ENCODE assay signal across 1 cellular context in genomic region chr15:88894348-88894818, GRCh38.
TF ChIP-seq lines count a peak whose summit lies in the region.

No MANE protein-coding gene starts in this region.

TF ChIP-seq in H1, 55 proteins besides CTCF, POLR2A, EP300 and RAD21 (continued from another document):
- TF ChIP-seq RXRA (IDR thresholded peaks at IDR 0.05; ENCODE audit: insufficient read depth, low read depth, low read length): no peak
- TF ChIP-seq FOSL1 (IDR thresholded peaks at IDR 0.05; ENCODE audit: insufficient read depth, low read depth, low read length): no peak
- no peak for TF ChIP-seq MAFK (IDR thresholded peaks at IDR 0.05; ENCODE audit: low read depth, low read length)
- TF ChIP-seq KDM5A (IDR thresholded peaks at IDR 0.05; ENCODE audit: low read length): no peak
- no peak; the same call in 1 of the 2 replicates for TF ChIP-seq YY1 (IDR thresholded peaks at IDR 0.05; ENCODE audit: low read depth, low read length)
- no peak for TF ChIP-seq NRF1 (IDR thresholded peaks at IDR 0.05; ENCODE audit: low read depth, low read length)
- TF ChIP-seq MAX (IDR thresholded peaks at IDR 0.05): peak; percentile 91
- TF ChIP-seq TCF12 (IDR thresholded peaks at IDR 0.05; ENCODE audit: low read depth, low read length): peak; percentile 86; the same call in 1 of the 2 replicates
- peak; percentile 35; the same call in 1 of the 2 replicates for TF ChIP-seq JUND (IDR thresholded peaks at IDR 0.05; ENCODE audit: low read length)
- no peak for TF ChIP-seq HDAC6 (IDR thresholded peaks at IDR 0.05; ENCODE audit: low read depth, low read length)
- TF ChIP-seq GTF2F1 (IDR thresholded peaks at IDR 0.05; ENCODE audit: borderline replicate concordance, low read depth, low read length): no peak
- no peak for TF ChIP-seq TEAD4 (IDR thresholded peaks at IDR 0.05; ENCODE audit: low read depth, low read length)
- 0 out of 2 replicates have a peak, but pooled peaks have one; percentile 12 for TF ChIP-seq ATF2 (IDR thresholded peaks at IDR 0.05; ENCODE audit: low read length)
- no peak for TF ChIP-seq SRF (IDR thresholded peaks at IDR 0.05; ENCODE audit: low read depth, low read length)
- no peak for TF ChIP-seq ZNF274 (IDR thresholded peaks at IDR 0.05; ENCODE audit: borderline replicate concordance, extremely low read depth, low read length)
- no peak for TF ChIP-seq SP2 (IDR thresholded peaks at IDR 0.05; ENCODE audit: low read length)
- TF ChIP-seq BRCA1 (IDR thresholded peaks at IDR 0.05; ENCODE audit: low read depth, low read length): no peak
- TF ChIP-seq TAF7 (optimal IDR thresholded peaks at IDR 0.05; ENCODE audit: borderline replicate concordance, low read depth, low read length): no peak
- TF ChIP-seq SIRT6 (IDR thresholded peaks at IDR 0.05; ENCODE audit: low read length): no peak
- TF ChIP-seq SAP30 (IDR thresholded peaks at IDR 0.05; ENCODE audit: insufficient read depth, insufficient replicate concordance, low read length): no peak
- TF ChIP-seq E2F6 (IDR thresholded peaks at IDR 0.05): peak; percentile 55
- TF ChIP-seq POU5F1 (IDR thresholded peaks at IDR 0.05; ENCODE audit: low read depth, low read length): no peak
- no peak for TF ChIP-seq PHF8 (conservative IDR thresholded peaks at IDR 0.05; ENCODE audit: low read depth, low read length)
- TF ChIP-seq KDM4A (IDR thresholded peaks at IDR 0.05; ENCODE audit: low read depth, low read length, severe bottlenecking): no peak
- TF ChIP-seq SIN3A (conservative IDR thresholded peaks at IDR 0.05 in 1 of 2, IDR thresholded peaks at IDR 0.05 in 1 of 2; ENCODE audit: low read depth in 1 of 2, low read length in 2 of 2): peak in 1 of 2 experiments; percentile 95; a peak in 2 of 4 replicates
- no peak for TF ChIP-seq TAF1 (IDR thresholded peaks at IDR 0.05; ENCODE audit: low read depth, low read length)
- no peak for TF ChIP-seq CBX8 (IDR thresholded peaks at IDR 0.05; ENCODE audit: borderline replicate concordance, low read depth, low read length)
- TF ChIP-seq EZH2 (IDR thresholded peaks at IDR 0.05; ENCODE audit: low read depth, low read length, severe bottlenecking): no peak
- TF ChIP-seq CEBPB (IDR thresholded peaks at IDR 0.05; ENCODE audit: low read depth, low read length): no peak
- TF ChIP-seq NANOG (IDR thresholded peaks at IDR 0.05; ENCODE audit: insufficient read depth, low read depth, low read length, poor library complexity, severe bottlenecking): no peak
- no peak for TF ChIP-seq EGR1 (IDR thresholded peaks at IDR 0.05; ENCODE audit: borderline replicate concordance, low read depth, low read length)
- no peak for TF ChIP-seq CHD7 (IDR thresholded peaks at IDR 0.05; ENCODE audit: insufficient replicate concordance, low read length)
- TF ChIP-seq ATF3 (IDR thresholded peaks at IDR 0.05; ENCODE audit: insufficient read depth, low read depth, low read length): no peak
- TF ChIP-seq GABPA (IDR thresholded peaks at IDR 0.05; ENCODE audit: borderline replicate concordance, insufficient read depth, low read length): peak; percentile 64; the same call in 1 of the 2 replicates
- TF ChIP-seq POLR2AphosphoS5 (IDR thresholded peaks at IDR 0.05; ENCODE audit: low read depth, low read length): peak; percentile 84
- TF ChIP-seq SP4 (IDR thresholded peaks at IDR 0.05; ENCODE audit: low read length): no peak
- TF ChIP-seq BCL11A (IDR thresholded peaks at IDR 0.05; ENCODE audit: low read depth in 2 of 2, low read length in 2 of 2): no peak
- TF ChIP-seq HDAC2 (IDR thresholded peaks at IDR 0.05; ENCODE audit: borderline replicate concordance in 1 of 2, low read depth in 2 of 2, low read length in 2 of 2): peak in 1 of 2 experiments; percentile 81; a peak in 2 of 4 replicates
- TF ChIP-seq RBBP5 (IDR thresholded peaks at IDR 0.05; ENCODE audit: borderline replicate concordance, low read depth, low read length): no peak
- no peak for TF ChIP-seq RFX5 (IDR thresholded peaks at IDR 0.05; ENCODE audit: borderline replicate concordance, low read depth, low read length)
- TF ChIP-seq SUZ12 (IDR thresholded peaks at IDR 0.05; ENCODE audit: low read length): no peak
- TF ChIP-seq USF2 (IDR thresholded peaks at IDR 0.05; ENCODE audit: low read length): no peak
- no peak for TF ChIP-seq RNF2 (IDR thresholded peaks at IDR 0.05; ENCODE audit: borderline replicate concordance, low read depth, low read length, missing control alignments, poor library complexity, severe bottlenecking)
- no peak for TF ChIP-seq BACH1 (IDR thresholded peaks at IDR 0.05; ENCODE audit: low read length)
- TF ChIP-seq CHD1 (IDR thresholded peaks at IDR 0.05; ENCODE audit: low read depth, low read length): no peak
- no peak for TF ChIP-seq CREB1 (IDR thresholded peaks at IDR 0.05)
- TF ChIP-seq KDM1A (IDR thresholded peaks at IDR 0.05; ENCODE audit: borderline replicate concordance, low read length): no peak
TF ChIP-seq in H1: peak in this region for 10.
